Comparison of ENCODE assay signal across 17 cellular contexts in genomic region chr6:150008588-150008987, GRCh38. TPM values are rescaled to one million over a fixed set of nuclear protein-coding genes. Genes with fewer than 3 reads are reported as not detected.
DNase-seq lines count a peak whose midpoint lies in the region; ATAC-seq, FAIRE-seq and TF ChIP-seq lines count a peak whose summit lies in the region.
"Had no signal": no experiment of that assay in that cellular context is flagged by ENCODE, and none has a peak within 500 bp of the region (broad histone marks: within the 10 kb centered on the region; RNA-seq: fewer than 3 reads in every experiment).

No MANE protein-coding gene starts in this region.

- H3K36me3 ChIP-seq in bronchial epithelial cell (ENCODE audit: control insufficient read depth, insufficient read depth, low read length) (no peaks in the 10 kb centered on the region), stomach (no peaks in the 10 kb centered on the region)
- H3K36me3 ChIP-seq in effector memory CD4-positive, alpha-beta T cell (ENCODE audit: control insufficient read depth, insufficient read depth, low read length), result no peaks in the 10 kb centered on the region
- H3K36me3 ChIP-seq: suprapubic skin had no signal

- no peak overlapping the region for H3K27ac ChIP-seq in stomach
- H3K27ac ChIP-seq in effector memory CD4-positive, alpha-beta T cell (ENCODE audit: insufficient read depth, low read length, poor library complexity, severe bottlenecking), result no peak overlapping the region
- H3K27ac ChIP-seq: suprapubic skin had no signal

- peak; percentile 57 for DNase-seq in stimulated activated naive CD4-positive, alpha-beta T cell treated with Interleukin-2 at 50 U/mL for 16 hours (lab: John Stamatoyannopoulos, UW)
- DNase-seq in stimulated activated naive CD4-positive, alpha-beta T cell (lab: John Stamatoyannopoulos, UW), result no peak
- peak; percentile 69 for DNase-seq in RKO (ENCODE audit: low spot score)
- peak; percentile 35 for DNase-seq in bronchial epithelial cell (ENCODE audit: low read depth)
- peak; percentile 60 for DNase-seq in stomach
- DNase-seq in effector memory CD4-positive, alpha-beta T cell, result no peak
- DNase-seq in ecto neural progenitor cell (ENCODE audit: low spot score), result no peak
- DNase-seq: CD4-positive, CD25-positive, alpha-beta regulatory T cell; GDM1; H7; left cardiac atrium; naive B cell; NCI-H1048; NCI-H526; SHP77 treated with DMSO at 0.1 percent for 48 hours had no signal

- TF ChIP-seq EP300 in stomach (IDR thresholded peaks at IDR 0.05), result no peak

- TF ChIP-seq CTCF in bronchial epithelial cell (IDR thresholded peaks at IDR 0.05; ENCODE audit: insufficient read depth, low read length, severe bottlenecking), result no peak
- TF ChIP-seq CTCF in stomach (IDR thresholded peaks at IDR 0.05), result no peak

- 28 to 42% (median 33%) methylated on average over 8 to 9 of the region's 9 CpGs for WGBS in stomach, 5 donors

- H3K27me3 ChIP-seq in bronchial epithelial cell (ENCODE audit: control insufficient read depth, insufficient read depth, low read length) (peaks cover 4% of the 10 kb centered on the region), stomach (peaks cover 0 to 92% (median 42%) of the 10 kb centered on the region in 3 donors)
- H3K27me3 ChIP-seq in effector memory CD4-positive, alpha-beta T cell (replicated peaks; ENCODE audit: control insufficient read depth, insufficient read depth, low read length, poor library complexity, severe bottlenecking), result peaks cover 7% of the 10 kb centered on the region

- no peak for FAIRE-seq in bronchial epithelial cell (lab: Jason Lieb, UNC)

- no peak for TF ChIP-seq POLR2A in stomach (IDR thresholded peaks at IDR 0.05)

- peaks cover 7 to 24% (median 16%) of the 10 kb centered on the region in 4 donors for H3K4me1 ChIP-seq in stomach
- peaks cover 20% of the 10 kb centered on the region for H3K4me1 ChIP-seq in effector memory CD4-positive, alpha-beta T cell (ENCODE audit: control insufficient read depth, insufficient read depth, low read length, poor library complexity, severe bottlenecking)

- no peaks in the 10 kb centered on the region for H3K9me3 ChIP-seq in stomach
- H3K9me3 ChIP-seq in effector memory CD4-positive, alpha-beta T cell (ENCODE audit: control insufficient read depth, low read length), result no peaks in the 10 kb centered on the region
- H3K9me3 ChIP-seq: suprapubic skin had no signal

- no peak overlapping the region for H3K4me3 ChIP-seq in bronchial epithelial cell (ENCODE audit: low read depth, low read length)
- H3K4me3 ChIP-seq in stomach, result no peak overlapping the region
- no peak overlapping the region for H3K4me3 ChIP-seq in effector memory CD4-positive, alpha-beta T cell (ENCODE audit: insufficient read depth, low read depth, low read length, poor library complexity, severe bottlenecking)
- H3K4me3 ChIP-seq: suprapubic skin had no signal

- intact Hi-C loops in stomach (cut with DNase I; ENCODE audit: low total_unique reads), result no loop called here

- no peak for ATAC-seq in HG02981 (IDR thresholded peaks at IDR 0.05; ENCODE audit: unreplicated experiment)
- ATAC-seq: left cardiac atrium had no signal

RNA-seq across cellular contexts. Expression of gene RAET1L, which starts 16.7 kb away (rescaled TPM):
- total RNA-seq in bronchial epithelial cell, result 0.79 and 20.4 TPM in 2 replicates
- not detected for total RNA-seq in stomach
- 1 to 10 TPM in 2 of 3 donors, not detected in 1; 1.1 to 5.0 TPM for polyA plus RNA-seq in stomach
- total RNA-seq: CD4-positive, CD25-positive, alpha-beta regulatory T cell; H7; left cardiac atrium had no signal
- polyA plus RNA-seq: CD4-positive, CD25-positive, alpha-beta regulatory T cell had no signal

RNA-seq across cellular contexts. Expression of gene ULBP1, which starts 44.8 kb away (rescaled TPM):
- total RNA-seq in bronchial epithelial cell (1.1 and 4.1 TPM in 2 replicates), stomach (1 to 10 TPM in 1 of 5 donors, not detected in 4; 1.3 TPM)
- polyA plus RNA-seq in stomach, result under 1 TPM in 1 of 3 donors, not detected in 2; 0.03 TPM
- polyA plus RNA-seq: CD4-positive, CD25-positive, alpha-beta regulatory T cell had no signal

Comparison
In these comparisons a context has a peak if more than half of its experiments do, and no peak if none do; other contexts are left out.
1. DNase-seq: peak in stimulated activated naive CD4-positive, alpha-beta T cell treated with Interleukin-2 at 50 U/mL for 16 hours (single experiment), RKO (single experiment), bronchial epithelial cell (single experiment) and stomach (single experiment); none in stimulated activated naive CD4-positive, alpha-beta T cell (0 of 6), effector memory CD4-positive, alpha-beta T cell (0 of 3) and ecto neural progenitor cell (single experiment).